Comparison of ENCODE assay signal across 1 cellular context in the genomic region with DNA sequence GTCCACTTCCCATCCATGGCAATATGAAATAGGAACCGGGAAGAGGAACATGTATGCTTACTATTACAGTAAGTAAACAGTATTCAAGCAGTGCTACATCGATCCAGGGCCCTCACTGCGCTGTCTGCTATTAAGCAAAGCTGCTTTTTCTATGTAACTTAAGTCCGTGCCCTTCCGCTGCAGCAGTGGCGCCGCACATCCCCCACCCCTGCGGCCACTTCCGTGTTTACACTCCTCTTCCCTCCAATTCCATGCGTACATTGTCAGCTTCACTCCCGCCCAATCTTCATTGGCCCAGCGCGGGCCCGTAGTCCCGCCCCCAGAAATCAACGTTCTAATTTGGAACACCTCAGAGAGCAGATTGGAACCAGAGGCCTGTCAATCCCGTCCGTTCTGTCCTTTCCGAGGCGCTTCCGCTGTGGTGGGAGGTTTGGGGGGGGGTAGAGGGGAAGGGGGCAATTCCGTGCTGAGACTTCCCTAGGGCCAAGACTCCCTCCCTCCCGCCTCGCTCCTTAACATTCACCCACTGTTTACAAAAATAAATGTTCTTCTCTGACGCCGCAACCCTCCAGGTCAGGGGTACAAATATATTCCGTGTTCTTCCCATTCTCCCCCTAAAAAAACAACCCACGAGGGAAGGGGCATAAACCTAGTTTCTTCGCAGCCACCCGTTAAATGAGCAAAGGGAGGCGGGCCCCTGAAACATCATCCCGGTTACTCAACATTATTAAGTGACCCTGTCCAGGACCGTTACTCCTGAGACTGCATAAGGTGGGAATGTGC.
A peak's percentile ranks its signal among the peaks of the same experiment; 100 is the strongest.
TF ChIP-seq lines count a peak whose summit lies in the region.

No MANE protein-coding gene starts in this region.

TF ChIP-seq in HepG2, 621 proteins besides CTCF, POLR2A, EP300 and RAD21 (continued from another document and continues in another):
- TF ChIP-seq, protein P1, sequence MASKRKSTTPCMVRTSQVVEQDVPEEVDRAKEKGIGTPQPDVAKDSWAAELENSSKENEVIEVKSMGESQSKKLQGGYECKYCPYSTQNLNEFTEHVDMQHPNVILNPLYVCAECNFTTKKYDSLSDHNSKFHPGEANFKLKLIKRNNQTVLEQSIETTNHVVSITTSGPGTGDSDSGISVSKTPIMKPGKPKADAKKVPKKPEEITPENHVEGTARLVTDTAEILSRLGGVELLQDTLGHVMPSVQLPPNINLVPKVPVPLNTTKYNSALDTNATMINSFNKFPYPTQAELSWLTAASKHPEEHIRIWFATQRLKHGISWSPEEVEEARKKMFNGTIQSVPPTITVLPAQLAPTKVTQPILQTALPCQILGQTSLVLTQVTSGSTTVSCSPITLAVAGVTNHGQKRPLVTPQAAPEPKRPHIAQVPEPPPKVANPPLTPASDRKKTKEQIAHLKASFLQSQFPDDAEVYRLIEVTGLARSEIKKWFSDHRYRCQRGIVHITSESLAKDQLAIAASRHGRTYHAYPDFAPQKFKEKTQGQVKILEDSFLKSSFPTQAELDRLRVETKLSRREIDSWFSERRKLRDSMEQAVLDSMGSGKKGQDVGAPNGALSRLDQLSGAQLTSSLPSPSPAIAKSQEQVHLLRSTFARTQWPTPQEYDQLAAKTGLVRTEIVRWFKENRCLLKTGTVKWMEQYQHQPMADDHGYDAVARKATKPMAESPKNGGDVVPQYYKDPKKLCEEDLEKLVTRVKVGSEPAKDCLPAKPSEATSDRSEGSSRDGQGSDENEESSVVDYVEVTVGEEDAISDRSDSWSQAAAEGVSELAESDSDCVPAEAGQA (IDR thresholded peaks at IDR 0.05; ENCODE audit: low read depth) = peak; percentile 47; the same call in 1 of the 2 replicates
- TF ChIP-seq, protein P1 (CRISPR knock-in tag; IDR thresholded peaks at IDR 0.05; ENCODE audit: borderline replicate concordance) = 0 out of 2 replicates have a peak, but pooled peaks have one; percentile 42
- TF ChIP-seq SIN3A (IDR thresholded peaks at IDR 0.05; ENCODE audit: borderline replicate concordance, low read depth, low read length) = peak; percentile 98
- peak; percentile 17; the same call in 1 of the 2 replicates for TF ChIP-seq POLR2G (IDR thresholded peaks at IDR 0.05; ENCODE audit: low read depth, low read length)
- peak; percentile 51; the same call in 1 of the 2 replicates for TF ChIP-seq ZFP36L1 (CRISPR knock-in tag; IDR thresholded peaks at IDR 0.05)
- peak; percentile 35; the same call in 1 of the 2 replicates for TF ChIP-seq HOXD1 (CRISPR knock-in tag; IDR thresholded peaks at IDR 0.05)
- peak; percentile 83 for TF ChIP-seq ATF1 (CRISPR knock-in tag; IDR thresholded peaks at IDR 0.05)
- TF ChIP-seq, protein P2, sequence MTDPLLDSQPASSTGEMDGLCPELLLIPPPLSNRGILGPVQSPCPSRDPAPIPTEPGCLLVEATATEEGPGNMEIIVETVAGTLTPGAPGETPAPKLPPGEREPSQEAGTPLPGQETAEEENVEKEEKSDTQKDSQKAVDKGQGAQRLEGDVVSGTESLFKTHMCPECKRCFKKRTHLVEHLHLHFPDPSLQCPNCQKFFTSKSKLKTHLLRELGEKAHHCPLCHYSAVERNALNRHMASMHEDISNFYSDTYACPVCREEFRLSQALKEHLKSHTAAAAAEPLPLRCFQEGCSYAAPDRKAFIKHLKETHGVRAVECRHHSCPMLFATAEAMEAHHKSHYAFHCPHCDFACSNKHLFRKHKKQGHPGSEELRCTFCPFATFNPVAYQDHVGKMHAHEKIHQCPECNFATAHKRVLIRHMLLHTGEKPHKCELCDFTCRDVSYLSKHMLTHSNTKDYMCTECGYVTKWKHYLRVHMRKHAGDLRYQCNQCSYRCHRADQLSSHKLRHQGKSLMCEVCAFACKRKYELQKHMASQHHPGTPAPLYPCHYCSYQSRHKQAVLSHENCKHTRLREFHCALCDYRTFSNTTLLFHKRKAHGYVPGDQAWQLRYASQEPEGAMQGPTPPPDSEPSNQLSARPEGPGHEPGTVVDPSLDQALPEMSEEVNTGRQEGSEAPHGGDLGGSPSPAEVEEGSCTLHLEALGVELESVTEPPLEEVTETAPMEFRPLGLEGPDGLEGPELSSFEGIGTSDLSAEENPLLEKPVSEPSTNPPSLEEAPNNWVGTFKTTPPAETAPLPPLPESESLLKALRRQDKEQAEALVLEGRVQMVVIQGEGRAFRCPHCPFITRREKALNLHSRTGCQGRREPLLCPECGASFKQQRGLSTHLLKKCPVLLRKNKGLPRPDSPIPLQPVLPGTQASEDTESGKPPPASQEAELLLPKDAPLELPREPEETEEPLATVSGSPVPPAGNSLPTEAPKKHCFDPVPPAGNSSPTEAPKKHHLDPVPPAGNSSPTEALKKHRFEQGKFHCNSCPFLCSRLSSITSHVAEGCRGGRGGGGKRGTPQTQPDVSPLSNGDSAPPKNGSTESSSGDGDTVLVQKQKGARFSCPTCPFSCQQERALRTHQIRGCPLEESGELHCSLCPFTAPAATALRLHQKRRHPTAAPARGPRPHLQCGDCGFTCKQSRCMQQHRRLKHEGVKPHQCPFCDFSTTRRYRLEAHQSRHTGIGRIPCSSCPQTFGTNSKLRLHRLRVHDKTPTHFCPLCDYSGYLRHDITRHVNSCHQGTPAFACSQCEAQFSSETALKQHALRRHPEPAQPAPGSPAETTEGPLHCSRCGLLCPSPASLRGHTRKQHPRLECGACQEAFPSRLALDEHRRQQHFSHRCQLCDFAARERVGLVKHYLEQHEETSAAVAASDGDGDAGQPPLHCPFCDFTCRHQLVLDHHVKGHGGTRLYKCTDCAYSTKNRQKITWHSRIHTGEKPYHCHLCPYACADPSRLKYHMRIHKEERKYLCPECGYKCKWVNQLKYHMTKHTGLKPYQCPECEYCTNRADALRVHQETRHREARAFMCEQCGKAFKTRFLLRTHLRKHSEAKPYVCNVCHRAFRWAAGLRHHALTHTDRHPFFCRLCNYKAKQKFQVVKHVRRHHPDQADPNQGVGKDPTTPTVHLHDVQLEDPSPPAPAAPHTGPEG (CRISPR knock-in tag; IDR thresholded peaks at IDR 0.05) = 0 out of 2 replicates have a peak, but pooled peaks have one; percentile 75
- TF ChIP-seq MAX (IDR thresholded peaks at IDR 0.05) = peak; percentile 97
- TF ChIP-seq ATF2 (CRISPR knock-in tag; IDR thresholded peaks at IDR 0.05) = peak; percentile 29; the same call in 1 of the 2 replicates
- no peak for TF ChIP-seq SOX6 (IDR thresholded peaks at IDR 0.05)
- TF ChIP-seq SOX6 (CRISPR knock-in tag; IDR thresholded peaks at IDR 0.05) = peak; percentile 77
- TF ChIP-seq SIN3B (IDR thresholded peaks at IDR 0.05; ENCODE audit: low read length) = peak; percentile 29; the same call in 1 of the 2 replicates
- TF ChIP-seq GATA4 (IDR thresholded peaks at IDR 0.05; ENCODE audit: borderline replicate concordance, low read depth) = no peak
- TF ChIP-seq NFYB (CRISPR knock-in tag; IDR thresholded peaks at IDR 0.05) = peak; percentile 93
- TF ChIP-seq FOSL2 (CRISPR knock-in tag; IDR thresholded peaks at IDR 0.05) = peak; percentile 43; the same call in 1 of the 2 replicates
- TF ChIP-seq, protein P3, sequence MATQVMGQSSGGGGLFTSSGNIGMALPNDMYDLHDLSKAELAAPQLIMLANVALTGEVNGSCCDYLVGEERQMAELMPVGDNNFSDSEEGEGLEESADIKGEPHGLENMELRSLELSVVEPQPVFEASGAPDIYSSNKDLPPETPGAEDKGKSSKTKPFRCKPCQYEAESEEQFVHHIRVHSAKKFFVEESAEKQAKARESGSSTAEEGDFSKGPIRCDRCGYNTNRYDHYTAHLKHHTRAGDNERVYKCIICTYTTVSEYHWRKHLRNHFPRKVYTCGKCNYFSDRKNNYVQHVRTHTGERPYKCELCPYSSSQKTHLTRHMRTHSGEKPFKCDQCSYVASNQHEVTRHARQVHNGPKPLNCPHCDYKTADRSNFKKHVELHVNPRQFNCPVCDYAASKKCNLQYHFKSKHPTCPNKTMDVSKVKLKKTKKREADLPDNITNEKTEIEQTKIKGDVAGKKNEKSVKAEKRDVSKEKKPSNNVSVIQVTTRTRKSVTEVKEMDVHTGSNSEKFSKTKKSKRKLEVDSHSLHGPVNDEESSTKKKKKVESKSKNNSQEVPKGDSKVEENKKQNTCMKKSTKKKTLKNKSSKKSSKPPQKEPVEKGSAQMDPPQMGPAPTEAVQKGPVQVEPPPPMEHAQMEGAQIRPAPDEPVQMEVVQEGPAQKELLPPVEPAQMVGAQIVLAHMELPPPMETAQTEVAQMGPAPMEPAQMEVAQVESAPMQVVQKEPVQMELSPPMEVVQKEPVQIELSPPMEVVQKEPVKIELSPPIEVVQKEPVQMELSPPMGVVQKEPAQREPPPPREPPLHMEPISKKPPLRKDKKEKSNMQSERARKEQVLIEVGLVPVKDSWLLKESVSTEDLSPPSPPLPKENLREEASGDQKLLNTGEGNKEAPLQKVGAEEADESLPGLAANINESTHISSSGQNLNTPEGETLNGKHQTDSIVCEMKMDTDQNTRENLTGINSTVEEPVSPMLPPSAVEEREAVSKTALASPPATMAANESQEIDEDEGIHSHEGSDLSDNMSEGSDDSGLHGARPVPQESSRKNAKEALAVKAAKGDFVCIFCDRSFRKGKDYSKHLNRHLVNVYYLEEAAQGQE (IDR thresholded peaks at IDR 0.05; ENCODE audit: borderline replicate concordance in 1 of 2, low read depth in 1 of 2, low read length in 2 of 2) = peak in 1 of 2 experiments; percentile 69; a peak in 1 of 4 replicates
- peak; percentile 77; the same call in 1 of the 2 replicates for TF ChIP-seq ZNF564 (CRISPR knock-in tag; IDR thresholded peaks at IDR 0.05)
- TF ChIP-seq RXRB (CRISPR knock-in tag; IDR thresholded peaks at IDR 0.05; ENCODE audit: borderline replicate concordance) = peak; percentile 56
- TF ChIP-seq NCOR1 (IDR thresholded peaks at IDR 0.05; ENCODE audit: borderline replicate concordance, low read length) = peak; percentile 19; the same call in 1 of the 2 replicates
- TF ChIP-seq ZBTB44 (CRISPR knock-in tag; IDR thresholded peaks at IDR 0.05) = no peak
- TF ChIP-seq PHF20 (CRISPR knock-in tag; IDR thresholded peaks at IDR 0.05) = peak; percentile 80
- 0 out of 2 replicates have a peak, but pooled peaks have one; percentile 41 for TF ChIP-seq ZNF766 (CRISPR knock-in tag; IDR thresholded peaks at IDR 0.05; ENCODE audit: borderline replicate concordance)
- peak; percentile 38 for TF ChIP-seq ZFY (CRISPR knock-in tag; IDR thresholded peaks at IDR 0.05)
- no peak for TF ChIP-seq ZNF24 (IDR thresholded peaks at IDR 0.05)
